ENCODE assay signal across 23 cellular contexts in genomic region chr2:181158453-181158852, GRCh38.
DNase-seq lines count a peak whose midpoint lies in the region; ATAC-seq and TF ChIP-seq lines count a peak whose summit lies in the region.
"Had no signal": no experiment of that assay in that cellular context is flagged by ENCODE, and none has a peak within 500 bp of the region (broad histone marks: within the 10 kb centered on the region; RNA-seq: fewer than 3 reads in every experiment).

No MANE protein-coding gene starts in this region.

- H3K79me1 ChIP-seq in neuronal stem cell (ENCODE audit: low read depth, low read length): no peaks in the 10 kb centered on the region

- no peak overlapping the region for H3K14ac ChIP-seq in neuronal stem cell (ENCODE audit: low read length)

- WGBS in neuronal stem cell (ENCODE audit: extremely low coverage in 2 of 2, insufficient read length in 2 of 2, insufficient replicate concordance in 1 of 2), 2 donors: no CpG with 5 or more reads among the region's 1 CpG

- no peak overlapping the region for H2BK15ac ChIP-seq in neuronal stem cell (ENCODE audit: low read length)

- no peak overlapping the region for H2BK5ac ChIP-seq in neuronal stem cell (ENCODE audit: low read length)

- no peak overlapping the region for H2AK5ac ChIP-seq in neuronal stem cell (ENCODE audit: low read depth, low read length)

- H3K4me2 ChIP-seq in neuronal stem cell (ENCODE audit: insufficient read depth, low read length, poor library complexity, severe bottlenecking): no peak overlapping the region
- H3K4me2 ChIP-seq: KMS-11 had no signal

- TF ChIP-seq CTCF in fibroblast of mammary gland (conservative IDR thresholded peaks at IDR 0.05; ENCODE audit: control insufficient read depth, insufficient read depth, low read depth, low read length): no peak

- H3K36me3 ChIP-seq in neuronal stem cell (replicated peaks in 1 of 2; ENCODE audit: control insufficient read depth in 2 of 2, insufficient read depth in 2 of 2, low read length in 2 of 2): no peaks in the 10 kb centered on the region

- no peak overlapping the region for H2BK120ac ChIP-seq in neuronal stem cell (ENCODE audit: low read depth, low read length)

- H3K18ac ChIP-seq in neuronal stem cell (ENCODE audit: low read length): no peak overlapping the region

- no peak overlapping the region for H3K4ac ChIP-seq in neuronal stem cell (ENCODE audit: low read length)

- ATAC-seq in HG03095 (IDR thresholded peaks at IDR 0.05; ENCODE audit: unreplicated experiment): no peak
- ATAC-seq in HG02798 (IDR thresholded peaks at IDR 0.05; ENCODE audit: poor library complexity, unreplicated experiment): no peak
- ATAC-seq: Panc1 had no signal

- H3K27ac ChIP-seq in neuronal stem cell (replicated peaks; ENCODE audit: low read length): no peak overlapping the region
- H3K27ac ChIP-seq: 22Rv1, KMS-11, SK-N-MC had no signal

- no peak overlapping the region for H3K4me3 ChIP-seq in fibroblast of mammary gland (ENCODE audit: control insufficient read depth, low read depth, low read length)
- H3K4me3 ChIP-seq in neuronal stem cell (ENCODE audit: low read length in 2 of 2): no peak overlapping the region
- H3K4me3 ChIP-seq: SK-N-MC had no signal

- no peak overlapping the region for H4K91ac ChIP-seq in neuronal stem cell (ENCODE audit: low read depth, low read length, poor library complexity)

- no peak overlapping the region for H2AFZ ChIP-seq in neuronal stem cell (ENCODE audit: low read length)

- no peaks in the 10 kb centered on the region for H3K4me1 ChIP-seq in neuronal stem cell (ENCODE audit: control insufficient read depth in 2 of 2, insufficient read depth in 1 of 2, low read depth in 1 of 2, low read length in 2 of 2)

- DNase-seq in DMS53 (lab: John Stamatoyannopoulos, UW) (peak; percentile 34), DMS53 treated with DMSO at 0.1 percent for 48 hours (lab: John Stamatoyannopoulos, UW; ENCODE audit: unreplicated experiment) (no peak), NCI-H460 (ENCODE audit: extremely low read depth, low read depth) (peak; percentile 8), fibroblast of mammary gland (ENCODE audit: low read depth) (peak; percentile 22), neuronal stem cell (ENCODE audit: low spot score) (no peak)
- DNase-seq: CD4-positive, alpha-beta T cell; COR-L47; DMS79; EL; GF-D8; NCI-H1048; NCI-H1417; NCI-H1694; NCI-H2029 treated with DMSO at 0.1 percent for 48 hours; NCI-H446 treated with DMSO at 0.1 percent for 48 hours; NCI-H526 treated with DMSO at 0.1 percent for 48 hours; SIG-M5 had no signal

- H3K27me3 ChIP-seq in neuronal stem cell (ENCODE audit: control insufficient read depth in 3 of 3, insufficient read depth in 3 of 3, low read depth in 1 of 3, low read length in 3 of 3): no peaks in the 10 kb centered on the region

- H2BK12ac ChIP-seq in neuronal stem cell (ENCODE audit: low read length): no peak overlapping the region

- peaks cover 0 to 5% of the 10 kb centered on the region in 2 donors for H3K9me3 ChIP-seq in neuronal stem cell (replicated peaks in 1 of 2; ENCODE audit: control insufficient read depth in 2 of 2, insufficient read depth in 1 of 2, low read depth in 1 of 2, low read length in 2 of 2)

- H3K9ac ChIP-seq in neuronal stem cell (ENCODE audit: low read depth, low read length, poor library complexity): no peak overlapping the region
- H3K9ac ChIP-seq: KMS-11 had no signal

- no peak overlapping the region for H4K8ac ChIP-seq in neuronal stem cell (ENCODE audit: low read depth, low read length)

- no peak overlapping the region for H3K23ac ChIP-seq in neuronal stem cell (ENCODE audit: low read depth, low read length, poor library complexity)

Comparison
In these comparisons a context has a peak if more than half of its experiments do, and no peak if none do; other contexts are left out.
1. DNase-seq: peak in DMS53 (single experiment), NCI-H460 (single experiment) and fibroblast of mammary gland (single experiment); none in DMS53 treated with DMSO at 0.1 percent for 48 hours (single experiment) and neuronal stem cell (single experiment).